ENCODE assay signal across 19 cellular contexts in the genomic region with DNA sequence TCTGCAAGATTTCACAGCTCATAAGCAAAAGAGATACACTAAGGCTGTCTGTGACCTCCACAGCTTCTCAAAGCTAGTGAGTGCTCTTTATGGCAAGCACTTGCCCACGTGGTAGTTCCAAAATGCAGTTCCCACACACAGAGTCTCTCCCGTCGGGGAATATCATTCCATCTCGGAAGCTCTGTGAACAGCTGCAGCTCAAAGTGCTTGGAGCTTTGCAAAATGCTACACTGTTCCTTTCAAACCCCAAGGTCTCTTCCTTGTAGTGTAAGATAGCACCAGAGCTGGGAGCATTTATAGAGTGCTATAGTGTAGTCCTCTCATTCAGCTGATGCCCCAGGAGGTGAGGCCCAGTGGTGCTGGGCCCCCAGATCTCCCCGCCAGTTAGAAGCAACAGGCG. TPM values are rescaled to one million over a fixed set of nuclear protein-coding genes. Genes with fewer than 3 reads are reported as not detected.
DNase-seq lines count a peak whose midpoint lies in the region; ATAC-seq and TF ChIP-seq lines count a peak whose summit lies in the region.
"Had no signal": no experiment of that assay in that cellular context is flagged by ENCODE, and none has a peak within 500 bp of the region (broad histone marks: within the 10 kb centered on the region; RNA-seq: fewer than 3 reads in every experiment).

No MANE protein-coding gene starts in this region.

- no peaks in the 10 kb centered on the region for H3K27me3 Mint-ChIP-seq in CD8-positive, alpha-beta T cell (ENCODE audit: low read depth)
- no peaks in the 10 kb centered on the region for H3K27me3 Mint-ChIP-seq in activated T-helper 1 cell treated with anti-CD3 and anti-CD28 coated beads, Interleukin-12 subunit alpha, Interleukin-12 subunit beta, Interleukin-2, Interleukin-4 antibody, amounts not matched to agents 30 ng/mL and 10 ng/mL and 1 ng/mL, durations not matched to agents 14 hours and 24 hours and 36 hours (ENCODE audit: insufficient read depth)
- peaks cover 3% of the 10 kb centered on the region for H3K27me3 Mint-ChIP-seq in glutamatergic neuron (ENCODE audit: unreplicated experiment)
- H3K27me3 Mint-ChIP-seq: T-cell had no signal

- TF ChIP-seq POLR2A in gastrocnemius medialis (IDR thresholded peaks at IDR 0.05), result no peak

- no peaks in the 10 kb centered on the region for H3K4me1 ChIP-seq in CD8-positive, alpha-beta T cell (ENCODE audit: insufficient read depth, low read length)
- H3K4me1 ChIP-seq in gastrocnemius medialis, result peaks cover 30 to 60% of the 10 kb centered on the region in 2 donors

- H3K27ac ChIP-seq in CD8-positive, alpha-beta T cell (ENCODE audit: low read depth, low read length), result no peak overlapping the region
- H3K27ac ChIP-seq in gastrocnemius medialis, result peak overlapping the region; percentile 53 to 82 (median 63)
- H3K27ac ChIP-seq: epithelial cell of prostate, lower lobe of right lung, VCaP had no signal

- no peak overlapping the region for H3K4me3 ChIP-seq in CD8-positive, alpha-beta T cell (ENCODE audit: low read depth, low read length)
- no peak overlapping the region for H3K4me3 ChIP-seq in gastrocnemius medialis
- H3K4me3 ChIP-seq: GM12878, lower lobe of right lung, stomach had no signal

- no peak for DNase-seq in CD8-positive, alpha-beta T cell
- no peak for DNase-seq in activated T-helper 1 cell treated with anti-CD3 and anti-CD28 coated beads, Interleukin-12 subunit alpha, Interleukin-12 subunit beta, Interleukin-2, Interleukin-4 antibody, amounts not matched to agents 30 ng/mL and 10 ng/mL and 1 ng/mL, durations not matched to agents 14 hours and 24 hours and 36 hours (ENCODE audit: low spot score)
- DNase-seq in left ventricle myocardium superior, result no peak
- no peak for DNase-seq in gastrocnemius medialis
- no peak for DNase-seq in glomerular visceral epithelial cell (ENCODE audit: extremely low spot score)
- DNase-seq in glutamatergic neuron, result no peak
- no peak for DNase-seq in ecto neural progenitor cell (ENCODE audit: low spot score)
- DNase-seq: activated CD8-positive, alpha-beta memory T cell treated with anti-CD3 and anti-CD28 coated beads for 24 hours; cortex of kidney; lower lobe of right lung; NCI-H1930; NCI-H510A; nephron progenitor cell; stomach; T-cell had no signal

- H3K36me3 ChIP-seq in CD8-positive, alpha-beta T cell (ENCODE audit: insufficient read depth, low read length), result peaks cover 18% of the 10 kb centered on the region
- H3K36me3 ChIP-seq in gastrocnemius medialis, result peaks cover 0 to 9% of the 10 kb centered on the region in 2 donors

- peaks cover 37% of the 10 kb centered on the region for H3K4me1 Mint-ChIP-seq in CD8-positive, alpha-beta T cell (ENCODE audit: low read depth)
- H3K4me1 Mint-ChIP-seq in activated T-helper 1 cell treated with anti-CD3 and anti-CD28 coated beads, Interleukin-12 subunit alpha, Interleukin-12 subunit beta, Interleukin-2, Interleukin-4 antibody, amounts not matched to agents 30 ng/mL and 10 ng/mL and 1 ng/mL, durations not matched to agents 14 hours and 24 hours and 36 hours (ENCODE audit: low read depth), result peaks cover 65% of the 10 kb centered on the region
- H3K4me1 Mint-ChIP-seq in glutamatergic neuron (ENCODE audit: low read depth, unreplicated experiment), result peaks cover 16% of the 10 kb centered on the region

- CTCF ChIA-PET in CD8-positive, alpha-beta T cell (lab: Charles Lee), result interaction anchor here (1.2 to 1.7 kb wide), 4 partner anchors 11 to 199 kb away, joined by 3 to 6 read pairs (median 3); no protein-coding TSS in a partner anchor

- in situ Hi-C loops in gastrocnemius medialis (cut with MboI; ENCODE audit: low sequenced_read_pairs in 4 of 4), result no loop called here

- no peak overlapping the region for H3K4me3 Mint-ChIP-seq in CD8-positive, alpha-beta T cell
- no peak overlapping the region for H3K4me3 Mint-ChIP-seq in activated T-helper 1 cell treated with anti-CD3 and anti-CD28 coated beads, Interleukin-12 subunit alpha, Interleukin-12 subunit beta, Interleukin-2, Interleukin-4 antibody, amounts not matched to agents 30 ng/mL and 10 ng/mL and 1 ng/mL, durations not matched to agents 14 hours and 24 hours and 36 hours
- H3K4me3 Mint-ChIP-seq in glutamatergic neuron (ENCODE audit: unreplicated experiment), result no peak overlapping the region
- H3K4me3 Mint-ChIP-seq: nephron progenitor cell, T-cell had no signal

- ATAC-seq in CD8-positive, alpha-beta T cell, result no peak
- ATAC-seq in left ventricle myocardium superior (peak; percentile 31), gastrocnemius medialis (no peak), HG02970 (IDR thresholded peaks at IDR 0.05; ENCODE audit: low FRiP score, unreplicated experiment) (no peak)
- ATAC-seq: GM12878, lower lobe of right lung, T-cell had no signal

- H3K27ac Mint-ChIP-seq in CD8-positive, alpha-beta T cell, result peak overlapping the region; percentile 4
- H3K27ac Mint-ChIP-seq in activated T-helper 1 cell treated with anti-CD3 and anti-CD28 coated beads, Interleukin-12 subunit alpha, Interleukin-12 subunit beta, Interleukin-2, Interleukin-4 antibody, amounts not matched to agents 30 ng/mL and 10 ng/mL and 1 ng/mL, durations not matched to agents 14 hours and 24 hours and 36 hours, result peak overlapping the region; percentile 29
- no peak overlapping the region for H3K27ac Mint-ChIP-seq in glutamatergic neuron (ENCODE audit: unreplicated experiment)

- intact Hi-C loops in CD8-positive, alpha-beta T cell (cut with DNase I, micrococcal nuclease), result no loop called here
- intact Hi-C loops in activated T-helper 1 cell treated with anti-CD3 and anti-CD28 coated beads, Interleukin-12 subunit alpha, Interleukin-12 subunit beta, Interleukin-2, Interleukin-4 antibody, amounts not matched to agents 30 ng/mL and 10 ng/mL and 1 ng/mL, durations not matched to agents 14 hours and 24 hours and 36 hours (cut with micrococcal nuclease), result no loop called here
- intact Hi-C loops in left ventricle myocardium superior (cut with micrococcal nuclease), result no loop called here
- intact Hi-C loops in gastrocnemius medialis (cut with DNase I; ENCODE audit: low total_unique reads), result loop anchor here (2.0 kb wide), 1 partner anchor 28 kb away; no protein-coding TSS in a partner anchor

- H3K9me3 ChIP-seq in CD8-positive, alpha-beta T cell (ENCODE audit: low read length), result no peaks in the 10 kb centered on the region
- no peaks in the 10 kb centered on the region for H3K9me3 ChIP-seq in gastrocnemius medialis
- H3K9me3 ChIP-seq: lower lobe of right lung, stomach had no signal

- no peak for TF ChIP-seq CTCF in CD8-positive, alpha-beta T cell (IDR thresholded peaks at IDR 0.05)
- TF ChIP-seq CTCF in gastrocnemius medialis (IDR thresholded peaks at IDR 0.05 in 4 of 5, conservative IDR thresholded peaks at IDR 0.05 in 1 of 5), result no peak
- TF ChIP-seq CTCF in glutamatergic neuron (IDR thresholded peaks at IDR 0.05; ENCODE audit: partially characterized antibody, unreplicated experiment), result no peak

- H3K9me3 Mint-ChIP-seq in CD8-positive, alpha-beta T cell, result no peaks in the 10 kb centered on the region
- no peaks in the 10 kb centered on the region for H3K9me3 Mint-ChIP-seq in activated T-helper 1 cell treated with anti-CD3 and anti-CD28 coated beads, Interleukin-12 subunit alpha, Interleukin-12 subunit beta, Interleukin-2, Interleukin-4 antibody, amounts not matched to agents 30 ng/mL and 10 ng/mL and 1 ng/mL, durations not matched to agents 14 hours and 24 hours and 36 hours
- peaks cover 4% of the 10 kb centered on the region for H3K9me3 Mint-ChIP-seq in glutamatergic neuron (ENCODE audit: unreplicated experiment)
- H3K9me3 Mint-ChIP-seq: nephron progenitor cell, T-cell had no signal

- H3K36me3 Mint-ChIP-seq in CD8-positive, alpha-beta T cell, result peaks cover 80% of the 10 kb centered on the region
- H3K36me3 Mint-ChIP-seq in activated T-helper 1 cell treated with anti-CD3 and anti-CD28 coated beads, Interleukin-12 subunit alpha, Interleukin-12 subunit beta, Interleukin-2, Interleukin-4 antibody, amounts not matched to agents 30 ng/mL and 10 ng/mL and 1 ng/mL, durations not matched to agents 14 hours and 24 hours and 36 hours (ENCODE audit: low read depth), result peaks cover 46% of the 10 kb centered on the region
- peaks cover 8% of the 10 kb centered on the region for H3K36me3 Mint-ChIP-seq in glutamatergic neuron (ENCODE audit: unreplicated experiment)

- POLR2A ChIA-PET in CD8-positive, alpha-beta T cell (lab: Charles Lee), result no interaction called here

- no peaks in the 10 kb centered on the region for H3K27me3 ChIP-seq in CD8-positive, alpha-beta T cell (ENCODE audit: insufficient read depth, low read length)
- H3K27me3 ChIP-seq in gastrocnemius medialis, result no peaks in the 10 kb centered on the region
- H3K27me3 ChIP-seq: stomach had no signal

RNA-seq across cellular contexts. Expression of gene ST6GAL1, which starts 36.1 kb away (rescaled TPM):
- total RNA-seq in CD8-positive, alpha-beta T cell, result 10 to 100 TPM; 23.1 to 28.5 TPM
- 147 and 148 TPM in 2 replicates for total RNA-seq in activated T-helper 1 cell treated with anti-CD3 and anti-CD28 coated beads, Interleukin-12 subunit alpha, Interleukin-12 subunit beta, Interleukin-2, Interleukin-4 antibody, amounts not matched to agents 30 ng/mL and 10 ng/mL and 1 ng/mL, durations not matched to agents 14 hours and 24 hours and 36 hours
- total RNA-seq in left ventricle myocardium superior, result 75.9 TPM
- total RNA-seq in gastrocnemius medialis, result 10 to 100 TPM; 11.1 to 29.8 (median 18.6) TPM
- 156 TPM for total RNA-seq in glutamatergic neuron (ENCODE audit: unreplicated experiment)
